In genomic region chr10:111148440-111148839, GRCh38 we compare ENCODE assay signal across 10 cellular contexts.
"Had no signal": no experiment of that assay in that cellular context is flagged by ENCODE, and none has a peak within 500 bp of the region (broad histone marks: within the 10 kb centered on the region; RNA-seq: fewer than 3 reads in every experiment).

No MANE protein-coding gene starts in this region.

- H3K4me3 ChIP-seq: HAP-1 had no signal

- H3K4me2 ChIP-seq: KMS-11 had no signal

- H3K4me1 ChIP-seq: HAP-1 had no signal

- H3K9me3 ChIP-seq: HAP-1 had no signal

- ATAC-seq: HCT116, HepG2 had no signal

- H3K27ac ChIP-seq: HL-60, KMS-11 had no signal

- H3K4me3 Mint-ChIP-seq: HFFc6, IgD-negative memory B cell had no signal

- DNase-seq: GOT3, HFFc6, KBM-7 had no signal

- H3K9ac ChIP-seq: KMS-11 had no signal

- H3K9me3 Mint-ChIP-seq: IgD-negative memory B cell had no signal

- H3K27ac Mint-ChIP-seq: HFFc6, IgD-negative memory B cell had no signal

- H3K36me3 ChIP-seq: HAP-1 had no signal

- H3K36me3 Mint-ChIP-seq: IgD-negative memory B cell had no signal

- FAIRE-seq: H54, HepG2 had no signal
